ENCODE assay signal across 1 cellular context in the genomic region with DNA sequence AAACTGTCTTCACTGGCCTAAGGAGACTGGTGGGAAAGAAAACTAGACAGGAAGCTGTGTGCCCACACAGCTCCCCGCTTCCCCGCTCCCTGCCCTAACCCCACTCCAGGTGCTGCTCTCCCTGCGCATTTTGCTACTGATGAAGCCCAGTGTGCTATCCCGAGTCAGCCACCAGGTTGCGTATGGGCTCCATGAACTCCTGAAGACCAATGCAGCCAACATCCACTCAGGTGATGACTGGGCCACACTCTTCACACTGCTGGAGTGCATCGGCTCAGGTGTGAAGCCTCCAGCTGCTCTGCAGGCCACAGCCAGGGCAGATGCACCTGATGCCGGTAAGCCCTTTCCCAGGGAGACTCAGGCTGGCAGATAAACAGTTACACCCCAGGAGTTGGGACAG.
TF ChIP-seq lines count a peak whose summit lies in the region.

No MANE protein-coding gene starts in this region.

TF ChIP-seq in IMR-90, 13 proteins besides CTCF, POLR2A, EP300 and RAD21:
- TF ChIP-seq MAZ (IDR thresholded peaks at IDR 0.05; ENCODE audit: borderline replicate concordance, low read depth, low read length) (no peak), SMC3 (IDR thresholded peaks at IDR 0.05; ENCODE audit: low read depth, low read length) (no peak; the same call in 1 of the 2 replicates), FOS (IDR thresholded peaks at IDR 0.05; ENCODE audit: low read depth, low read length) (no peak), MAFK (IDR thresholded peaks at IDR 0.05; ENCODE audit: low read depth, low read length) (no peak), BHLHE40 (IDR thresholded peaks at IDR 0.05; ENCODE audit: low read depth, low read length) (no peak), CEBPB (IDR thresholded peaks at IDR 0.05; ENCODE audit: low read depth, low read length) (no peak), NFE2L2 (IDR thresholded peaks at IDR 0.05; ENCODE audit: low read depth, low read length) (no peak), RCOR1 (IDR thresholded peaks at IDR 0.05; ENCODE audit: insufficient replicate concordance, low read length) (no peak), CHD1 (IDR thresholded peaks at IDR 0.05; ENCODE audit: low read depth, low read length) (no peak), RFX5 (IDR thresholded peaks at IDR 0.05; ENCODE audit: low read depth, low read length) (no peak)
- TF ChIP-seq, protein P1, sequence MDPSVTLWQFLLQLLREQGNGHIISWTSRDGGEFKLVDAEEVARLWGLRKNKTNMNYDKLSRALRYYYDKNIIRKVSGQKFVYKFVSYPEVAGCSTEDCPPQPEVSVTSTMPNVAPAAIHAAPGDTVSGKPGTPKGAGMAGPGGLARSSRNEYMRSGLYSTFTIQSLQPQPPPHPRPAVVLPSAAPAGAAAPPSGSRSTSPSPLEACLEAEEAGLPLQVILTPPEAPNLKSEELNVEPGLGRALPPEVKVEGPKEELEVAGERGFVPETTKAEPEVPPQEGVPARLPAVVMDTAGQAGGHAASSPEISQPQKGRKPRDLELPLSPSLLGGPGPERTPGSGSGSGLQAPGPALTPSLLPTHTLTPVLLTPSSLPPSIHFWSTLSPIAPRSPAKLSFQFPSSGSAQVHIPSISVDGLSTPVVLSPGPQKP (IDR thresholded peaks at IDR 0.05; ENCODE audit: borderline replicate concordance, low read depth, low read length), result no peak
- TF ChIP-seq, protein P2, sequence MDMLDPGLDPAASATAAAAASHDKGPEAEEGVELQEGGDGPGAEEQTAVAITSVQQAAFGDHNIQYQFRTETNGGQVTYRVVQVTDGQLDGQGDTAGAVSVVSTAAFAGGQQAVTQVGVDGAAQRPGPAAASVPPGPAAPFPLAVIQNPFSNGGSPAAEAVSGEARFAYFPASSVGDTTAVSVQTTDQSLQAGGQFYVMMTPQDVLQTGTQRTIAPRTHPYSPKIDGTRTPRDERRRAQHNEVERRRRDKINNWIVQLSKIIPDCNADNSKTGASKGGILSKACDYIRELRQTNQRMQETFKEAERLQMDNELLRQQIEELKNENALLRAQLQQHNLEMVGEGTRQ (IDR thresholded peaks at IDR 0.05; ENCODE audit: low read depth, low read length), result no peak
